Comparison of ENCODE assay signal across 8 cellular contexts in genomic region chr15:79897380-79897678, GRCh38. TPM values are rescaled to one million over a fixed set of nuclear protein-coding genes. Genes with fewer than 3 reads are reported as not detected.
A peak's percentile ranks its signal among the peaks of the same experiment; 100 is the strongest.
DNase-seq lines count a peak whose midpoint lies in the region; ATAC-seq and TF ChIP-seq lines count a peak whose summit lies in the region.

No MANE protein-coding gene starts in this region.

- no peak for TF ChIP-seq CTCF in GM12875 (IDR thresholded peaks at IDR 0.05; ENCODE audit: borderline replicate concordance, insufficient read depth, low read depth, low read length)
- no peak for TF ChIP-seq CTCF in Peyer's patch (IDR thresholded peaks at IDR 0.05)
- TF ChIP-seq CTCF in esophagus squamous epithelium (IDR thresholded peaks at IDR 0.05): no peak
- no peak for TF ChIP-seq CTCF in psoas muscle (IDR thresholded peaks at IDR 0.05)
- TF ChIP-seq CTCF in GM10266 (IDR thresholded peaks at IDR 0.05; ENCODE audit: control insufficient read depth, insufficient read depth, low read depth, missing control alignments): no peak

- 19 to 21% methylated on average over 6 to 8 of the region's 8 CpGs for WGBS in esophagus squamous epithelium, 2 donors
- 18 to 26% (median 25%) methylated on average over 8 of the region's 8 CpGs for WGBS in psoas muscle, 3 donors

- H3K4me1 ChIP-seq in Peyer's patch (peaks cover 0 to 8% (median 0%) of the 10 kb centered on the region in 4 donors), esophagus squamous epithelium (peaks cover 0 to 40% (median 11%) of the 10 kb centered on the region in 3 donors), psoas muscle (no peaks in the 10 kb centered on the region)

- DNase-seq in Peyer's patch (no peak), esophagus squamous epithelium (lab: John Stamatoyannopoulos, UW) (no peak), psoas muscle (no peak), GM10266 (ENCODE audit: extremely low spot score) (no peak), NCI-H446 (lab: John Stamatoyannopoulos, UW) (no peak)

- intact Hi-C loops in esophagus squamous epithelium (cut with DNase I): no loop called here
- intact Hi-C loops in psoas muscle (cut with DNase I): loop anchor here (2.0 to 10.0 kb wide), 6 partner anchors 25 to 277 kb away; partner anchors contain the start of genes FAH (in 1 of the 2) and ZFAND6 (in 1 of the 2)

- H3K27me3 ChIP-seq in Peyer's patch: no peaks in the 10 kb centered on the region
- no peaks in the 10 kb centered on the region for H3K27me3 ChIP-seq in esophagus squamous epithelium
- no peaks in the 10 kb centered on the region for H3K27me3 ChIP-seq in psoas muscle (ENCODE audit: insufficient read depth in 3 of 3, low read length in 2 of 3)

- no peak for ATAC-seq in psoas muscle
- ATAC-seq in HG03460 (IDR thresholded peaks at IDR 0.05; ENCODE audit: unreplicated experiment): no peak
- ATAC-seq in HG03095 (IDR thresholded peaks at IDR 0.05; ENCODE audit: unreplicated experiment): no peak

- H3K27ac ChIP-seq in Peyer's patch (peak overlapping the region; percentile 93 to 97 (median 96)), esophagus squamous epithelium (peak overlapping the region; percentile 89 to 95 (median 92)), psoas muscle (peak overlapping the region; percentile 92)

- H3K4me3 ChIP-seq in GM12875 (ENCODE audit: low read depth, low read length): peak overlapping the region; percentile 98
- peak overlapping the region; percentile 59 to 91 (median 74) for H3K4me3 ChIP-seq in Peyer's patch
- peak overlapping the region; percentile 68 to 92 (median 72) for H3K4me3 ChIP-seq in esophagus squamous epithelium
- H3K4me3 ChIP-seq in psoas muscle: peak overlapping the region; percentile 86

- H3K36me3 ChIP-seq in Peyer's patch: peaks cover 0 to 4% (median 0%) of the 10 kb centered on the region in 3 donors
- peaks cover 0 to 6% (median 0%) of the 10 kb centered on the region in 3 donors for H3K36me3 ChIP-seq in esophagus squamous epithelium
- H3K36me3 ChIP-seq in psoas muscle (ENCODE audit: insufficient read depth in 1 of 2, low read depth in 1 of 2): no peaks in the 10 kb centered on the region

- TF ChIP-seq POLR2A in Peyer's patch (IDR thresholded peaks at IDR 0.05) (no peak), esophagus squamous epithelium (IDR thresholded peaks at IDR 0.05) (no peak)

- H3K9me3 ChIP-seq in Peyer's patch (no peaks in the 10 kb centered on the region), esophagus squamous epithelium (no peaks in the 10 kb centered on the region), psoas muscle (no peaks in the 10 kb centered on the region)

RNA-seq across cellular contexts. Expression of gene MTHFS, which starts 0.5 kb away (rescaled TPM):
- 10 to 100 TPM in 3 of 4 donors, not detected in 1; 26.7 to 49.9 (median 29.8) TPM for total RNA-seq in Peyer's patch
- total RNA-seq in esophagus squamous epithelium: 10 to 100 TPM in 2 of 4 donors, 1 to 10 TPM in 2; 4.8 to 11.8 (median 9.9) TPM
- 10 to 100 TPM in 3 of 4 donors, 1 to 10 TPM in 1; 7.8 to 17.1 (median 15.2) TPM for total RNA-seq in psoas muscle
- polyA plus RNA-seq in psoas muscle: 10 to 100 TPM; 16.2 to 30.5 (median 19.7) TPM
